Comparison of ENCODE assay signal across 1 cellular context in the genomic region with DNA sequence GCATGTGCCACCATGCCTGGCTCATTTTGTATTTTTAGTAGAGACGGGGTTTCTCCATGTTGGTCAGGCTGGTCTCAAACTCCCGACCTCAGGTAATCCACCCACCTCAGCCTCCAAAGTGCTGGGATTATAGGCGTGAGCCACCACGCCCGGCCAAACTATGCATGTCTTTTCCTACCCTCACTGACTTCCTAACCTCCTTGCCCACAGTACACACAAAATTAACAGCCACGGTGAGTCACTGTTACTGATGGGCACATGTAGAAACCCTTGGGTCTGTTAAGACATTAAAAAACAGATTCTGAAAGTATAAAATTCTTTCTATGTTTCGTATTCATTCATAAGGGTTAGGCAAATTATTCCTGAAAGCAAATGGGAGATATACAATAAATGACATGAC.
A peak's percentile ranks its signal among the peaks of the same experiment; 100 is the strongest.
TF ChIP-seq lines count a peak whose summit lies in the region.

No MANE protein-coding gene starts in this region.

TF ChIP-seq in endothelial cell of umbilical vein, 7 proteins besides CTCF, POLR2A, EP300 and RAD21:
- TF ChIP-seq FOS (IDR thresholded peaks at IDR 0.05; ENCODE audit: borderline replicate concordance, insufficient read depth, low read length), result peak; percentile 7
